In genomic region chr1:14923400-14924011, GRCh38 we compare ENCODE assay signal across 8 cellular contexts.
A peak's percentile ranks its signal among the peaks of the same experiment; 100 is the strongest.
DNase-seq lines count a peak whose midpoint lies in the region; ATAC-seq, FAIRE-seq and TF ChIP-seq lines count a peak whose summit lies in the region.

No MANE protein-coding gene starts in this region.

- dilution Hi-C loops in keratinocyte (cut with MboI; ENCODE audit: extremely low pct_ligation_motif_present, low sequenced_read_pairs) = no loop called here

- CTCF ChIA-PET in activated CD4-positive, alpha-beta T cell treated with anti-CD3 and anti-CD28 coated beads, Interleukin-2, amount 10 ng/mL, durations not matched to agents 7 days and 5 days (lab: Charles Lee) = no interaction called here

- TF ChIP-seq CTCF in keratinocyte (optimal IDR thresholded peaks at IDR 0.05 in 1 of 3, IDR thresholded peaks at IDR 0.05 in 1 of 3, conservative IDR thresholded peaks at IDR 0.05 in 1 of 3; ENCODE audit: extremely low read depth in 1 of 3, insufficient read depth in 2 of 3, low read length in 3 of 3) = no peak

- no peak for DNase-seq in activated CD4-positive, alpha-beta T cell treated with anti-CD3 and anti-CD28 coated beads, Interleukin-2, amount 10 ng/mL, durations not matched to agents 7 days and 5 days
- DNase-seq in activated CD4-positive, alpha-beta T cell treated with anti-CD3 and anti-CD28 coated beads, Interleukin-2, amount 50 U/mL, for 1 hour = no peak
- DNase-seq in activated naive CD8-positive, alpha-beta T cell treated with anti-CD3 and anti-CD28 coated beads, Interleukin-2, amount 50 U/mL, for 24 hours = no peak
- DNase-seq in keratinocyte (ENCODE audit: low read depth, low spot score) (no peak), NCI-H446 (lab: John Stamatoyannopoulos, UW) (no peak), SKM-1 (lab: John Stamatoyannopoulos, UW; ENCODE audit: unreplicated experiment) (no peak)

- H3K36me3 ChIP-seq in keratinocyte (ENCODE audit: control insufficient read depth in 2 of 2, extremely low read depth in 1 of 2, insufficient read depth in 2 of 2, low read length in 2 of 2) = no peaks in the 10 kb centered on the region

- H4K20me1 ChIP-seq in keratinocyte (ENCODE audit: control insufficient read depth, extremely low read depth, insufficient read depth, low read length) = peaks cover 9% of the 10 kb centered on the region

- POLR2A ChIA-PET in activated CD4-positive, alpha-beta T cell treated with anti-CD3 and anti-CD28 coated beads, Interleukin-2, amount 10 ng/mL, durations not matched to agents 7 days and 5 days (lab: Charles Lee) = no interaction called here

- H2AFZ ChIP-seq in keratinocyte (ENCODE audit: control insufficient read depth, low read length) = peak overlapping the region; percentile 70

- no peaks in the 10 kb centered on the region for H3K9me3 ChIP-seq in keratinocyte (ENCODE audit: control insufficient read depth, low read depth, low read length)

- H3K4me2 ChIP-seq in keratinocyte (ENCODE audit: control insufficient read depth, extremely low read depth, insufficient read depth, low read depth, low read length) = peak overlapping the region; percentile 48

- H3K4me3 ChIP-seq in keratinocyte (ENCODE audit: control insufficient read depth in 2 of 3, extremely low read depth in 1 of 3, insufficient read depth in 2 of 3, low read depth in 1 of 3, low read length in 3 of 3) = peak overlapping the region in 1 of 3 experiments; percentile 68

- H3K27ac ChIP-seq in keratinocyte (ENCODE audit: control insufficient read depth, insufficient read depth, low read length) = no peak overlapping the region
- peak overlapping the region; percentile 69 for H3K27ac ChIP-seq in temporal lobe (ENCODE audit: low read depth, low read length)

- H3K27ac Mint-ChIP-seq in activated CD4-positive, alpha-beta T cell treated with anti-CD3 and anti-CD28 coated beads, Interleukin-2, amount 10 ng/mL, durations not matched to agents 7 days and 5 days = no peak overlapping the region
- no peak overlapping the region for H3K27ac Mint-ChIP-seq in activated naive CD8-positive, alpha-beta T cell treated with anti-CD3 and anti-CD28 coated beads, Interleukin-2, amount 50 U/mL, for 24 hours

- H3K4me1 Mint-ChIP-seq in activated CD4-positive, alpha-beta T cell treated with anti-CD3 and anti-CD28 coated beads, Interleukin-2, amount 10 ng/mL, durations not matched to agents 7 days and 5 days = peaks cover 8% of the 10 kb centered on the region
- peaks cover 8% of the 10 kb centered on the region for H3K4me1 Mint-ChIP-seq in activated naive CD8-positive, alpha-beta T cell treated with anti-CD3 and anti-CD28 coated beads, Interleukin-2, amount 50 U/mL, for 24 hours

- H3K4me1 ChIP-seq in keratinocyte (ENCODE audit: control insufficient read depth, extremely low read depth, insufficient read depth, low read length) = peaks cover 19% of the 10 kb centered on the region

- FAIRE-seq in keratinocyte (lab: Jason Lieb, UNC) = no peak

- H3K9me1 ChIP-seq in keratinocyte (ENCODE audit: control insufficient read depth, extremely low read depth, insufficient read depth, low read length) = peaks cover 3% of the 10 kb centered on the region

- no peaks in the 10 kb centered on the region for H3K27me3 ChIP-seq in keratinocyte (ENCODE audit: control insufficient read depth, extremely low read depth, insufficient read depth, low read length)

- H3K79me2 ChIP-seq in keratinocyte (ENCODE audit: control insufficient read depth, insufficient read depth, low read length) = peaks cover 33% of the 10 kb centered on the region

- H3K9ac ChIP-seq in keratinocyte (ENCODE audit: control insufficient read depth, extremely low read depth, insufficient read depth, low read length) = peak overlapping the region; percentile 22

- H3K9me3 Mint-ChIP-seq in activated CD4-positive, alpha-beta T cell treated with anti-CD3 and anti-CD28 coated beads, Interleukin-2, amount 10 ng/mL, durations not matched to agents 7 days and 5 days = no peaks in the 10 kb centered on the region
- H3K9me3 Mint-ChIP-seq in activated naive CD8-positive, alpha-beta T cell treated with anti-CD3 and anti-CD28 coated beads, Interleukin-2, amount 50 U/mL, for 24 hours = no peaks in the 10 kb centered on the region

- peaks cover 39% of the 10 kb centered on the region for H3K27me3 Mint-ChIP-seq in activated CD4-positive, alpha-beta T cell treated with anti-CD3 and anti-CD28 coated beads, Interleukin-2, amount 10 ng/mL, durations not matched to agents 7 days and 5 days
- peaks cover 55% of the 10 kb centered on the region for H3K27me3 Mint-ChIP-seq in activated naive CD8-positive, alpha-beta T cell treated with anti-CD3 and anti-CD28 coated beads, Interleukin-2, amount 50 U/mL, for 24 hours

- peak overlapping the region; percentile 59 for H3K4me3 Mint-ChIP-seq in activated CD4-positive, alpha-beta T cell treated with anti-CD3 and anti-CD28 coated beads, Interleukin-2, amount 10 ng/mL, durations not matched to agents 7 days and 5 days
- H3K4me3 Mint-ChIP-seq in activated naive CD8-positive, alpha-beta T cell treated with anti-CD3 and anti-CD28 coated beads, Interleukin-2, amount 50 U/mL, for 24 hours = peak overlapping the region; percentile 60

- H3K36me3 Mint-ChIP-seq in activated CD4-positive, alpha-beta T cell treated with anti-CD3 and anti-CD28 coated beads, Interleukin-2, amount 10 ng/mL, durations not matched to agents 7 days and 5 days (ENCODE audit: low read depth) = no peaks in the 10 kb centered on the region
- no peaks in the 10 kb centered on the region for H3K36me3 Mint-ChIP-seq in activated naive CD8-positive, alpha-beta T cell treated with anti-CD3 and anti-CD28 coated beads, Interleukin-2, amount 50 U/mL, for 24 hours (ENCODE audit: low read depth)

- ATAC-seq in activated naive CD8-positive, alpha-beta T cell treated with anti-CD3 and anti-CD28 coated beads, Interleukin-2, amount 50 U/mL, for 24 hours = no peak
- no peak for ATAC-seq in GM18498 (IDR thresholded peaks at IDR 0.05; ENCODE audit: unreplicated experiment)
